ENCODE assay signal across 12 cellular contexts in genomic region chr4:145720656-145721055, GRCh38. TPM values are rescaled to one million over a fixed set of nuclear protein-coding genes. Genes with fewer than 3 reads are reported as not detected.
DNase-seq lines count a peak whose midpoint lies in the region; ATAC-seq and TF ChIP-seq lines count a peak whose summit lies in the region.
"Had no signal": no experiment of that assay in that cellular context is flagged by ENCODE, and none has a peak within 500 bp of the region (broad histone marks: within the 10 kb centered on the region; RNA-seq: fewer than 3 reads in every experiment).

No MANE protein-coding gene starts in this region.

- in situ Hi-C loops in gastrocnemius medialis (cut with MboI; ENCODE audit: low sequenced_read_pairs in 4 of 4), result no loop called here

- no peak overlapping the region for H3K4me3 ChIP-seq in gastrocnemius medialis
- H3K4me3 ChIP-seq: Peyer's patch had no signal

- H3K9me3 Mint-ChIP-seq in activated CD4-positive, alpha-beta memory T cell treated with anti-CD3 and anti-CD28 coated beads for 36 hours, result no peaks in the 10 kb centered on the region
- no peaks in the 10 kb centered on the region for H3K9me3 Mint-ChIP-seq in activated CD4-positive, alpha-beta memory T cell treated with anti-CD3 and anti-CD28 coated beads, Interleukin-2, amount 10 ng/mL, durations not matched to agents 7 days and 5 days
- H3K9me3 Mint-ChIP-seq: natural killer cell treated with Interleukin-12 subunit alpha and Interleukin-12 subunit beta and Interleukin-15 and Interleukin-18, amount 100 ng/mL, for 72 hours had no signal

- peak overlapping the region; percentile 76 for H3K27ac Mint-ChIP-seq in activated CD4-positive, alpha-beta memory T cell treated with anti-CD3 and anti-CD28 coated beads for 36 hours
- H3K27ac Mint-ChIP-seq in activated CD4-positive, alpha-beta memory T cell treated with anti-CD3 and anti-CD28 coated beads, Interleukin-2, amount 10 ng/mL, durations not matched to agents 7 days and 5 days, result no peak overlapping the region
- H3K27ac Mint-ChIP-seq: natural killer cell treated with Interleukin-12 subunit alpha and Interleukin-12 subunit beta and Interleukin-15 and Interleukin-18, amount 100 ng/mL, for 72 hours had no signal

- H3K27me3 ChIP-seq in gastrocnemius medialis, result no peaks in the 10 kb centered on the region
- H3K27me3 ChIP-seq: Peyer's patch had no signal

- intact Hi-C loops in activated CD4-positive, alpha-beta memory T cell treated with anti-CD3 and anti-CD28 coated beads for 36 hours (cut with micrococcal nuclease), result loop anchor here (1.0 kb wide), 2 partner anchors 88 to 109 kb away; no protein-coding TSS in a partner anchor
- intact Hi-C loops in gastrocnemius medialis (cut with DNase I; ENCODE audit: low total_unique reads), result no loop called here

- H3K36me3 Mint-ChIP-seq in activated CD4-positive, alpha-beta memory T cell treated with anti-CD3 and anti-CD28 coated beads for 36 hours, result no peaks in the 10 kb centered on the region
- H3K36me3 Mint-ChIP-seq in activated CD4-positive, alpha-beta memory T cell treated with anti-CD3 and anti-CD28 coated beads, Interleukin-2, amount 10 ng/mL, durations not matched to agents 7 days and 5 days (ENCODE audit: low read depth), result no peaks in the 10 kb centered on the region
- H3K36me3 Mint-ChIP-seq: natural killer cell treated with Interleukin-12 subunit alpha and Interleukin-12 subunit beta and Interleukin-15 and Interleukin-18, amount 100 ng/mL, for 72 hours had no signal

- CTCF ChIA-PET in activated CD4-positive, alpha-beta memory T cell treated with anti-CD3 and anti-CD28 coated beads for 36 hours (lab: Charles Lee), result no interaction called here
- CTCF ChIA-PET in activated CD4-positive, alpha-beta memory T cell treated with anti-CD3 and anti-CD28 coated beads, Interleukin-2, amount 10 ng/mL, durations not matched to agents 7 days and 5 days (lab: Charles Lee), result interaction anchor here (0.6 kb wide), 1 partner anchor 225 kb away, joined by 4 read pairs; no protein-coding TSS in a partner anchor

- TF ChIP-seq CTCF in gastrocnemius medialis (IDR thresholded peaks at IDR 0.05 in 4 of 5, conservative IDR thresholded peaks at IDR 0.05 in 1 of 5), result no peak

- H3K4me3 Mint-ChIP-seq in activated CD4-positive, alpha-beta memory T cell treated with anti-CD3 and anti-CD28 coated beads for 36 hours, result no peak overlapping the region
- no peak overlapping the region for H3K4me3 Mint-ChIP-seq in activated CD4-positive, alpha-beta memory T cell treated with anti-CD3 and anti-CD28 coated beads, Interleukin-2, amount 10 ng/mL, durations not matched to agents 7 days and 5 days
- H3K4me3 Mint-ChIP-seq: natural killer cell treated with Interleukin-12 subunit alpha and Interleukin-12 subunit beta and Interleukin-15 and Interleukin-18, amount 100 ng/mL, for 72 hours had no signal

- TF ChIP-seq POLR2A in gastrocnemius medialis (IDR thresholded peaks at IDR 0.05), result no peak

- peaks cover 21% of the 10 kb centered on the region for H3K4me1 Mint-ChIP-seq in activated CD4-positive, alpha-beta memory T cell treated with anti-CD3 and anti-CD28 coated beads for 36 hours (ENCODE audit: low read depth)
- peaks cover 14% of the 10 kb centered on the region for H3K4me1 Mint-ChIP-seq in activated CD4-positive, alpha-beta memory T cell treated with anti-CD3 and anti-CD28 coated beads, Interleukin-2, amount 10 ng/mL, durations not matched to agents 7 days and 5 days

- peak overlapping the region; percentile 70 to 91 (median 78) for H3K27ac ChIP-seq in gastrocnemius medialis
- H3K27ac ChIP-seq: KMS-11, Peyer's patch had no signal

- ATAC-seq in HG02588 (IDR thresholded peaks at IDR 0.05; ENCODE audit: unreplicated experiment) (peak; percentile 36), HG03439 (IDR thresholded peaks at IDR 0.05; ENCODE audit: unreplicated experiment) (peak; percentile 18), gastrocnemius medialis (no peak)
- ATAC-seq: natural killer cell treated with Interleukin-12 subunit alpha and Interleukin-12 subunit beta and Interleukin-15 and Interleukin-18, amount 100 ng/mL, for 72 hours had no signal

- POLR2A ChIA-PET in activated CD4-positive, alpha-beta memory T cell treated with anti-CD3 and anti-CD28 coated beads for 36 hours (lab: Charles Lee), result interaction anchor here (1.0 kb wide), 1 partner anchor 102 kb away, joined by 3 read pairs; the partner anchor contains the start of gene MMAA
- POLR2A ChIA-PET in activated CD4-positive, alpha-beta memory T cell treated with anti-CD3 and anti-CD28 coated beads, Interleukin-2, amount 10 ng/mL, durations not matched to agents 7 days and 5 days (lab: Charles Lee), result interaction anchor here (1.5 kb wide), 1 partner anchor 218 kb away, joined by 4 read pairs; the partner anchor contains the start of gene ZNF827

- H3K4me1 ChIP-seq in gastrocnemius medialis, result peaks cover 8 to 46% of the 10 kb centered on the region in 2 donors
- H3K4me1 ChIP-seq: Peyer's patch had no signal

- DNase-seq in activated CD4-positive, alpha-beta memory T cell treated with anti-CD3 and anti-CD28 coated beads for 36 hours, result peak; percentile 48
- no peak for DNase-seq in activated CD4-positive, alpha-beta memory T cell treated with anti-CD3 and anti-CD28 coated beads, Interleukin-2, amount 10 ng/mL, durations not matched to agents 7 days and 5 days
- no peak for DNase-seq in gastrocnemius medialis
- DNase-seq in cerebellar nuclear complex (lab: John Stamatoyannopoulos, UW), result no peak
- no peak for DNase-seq in D341Med (ENCODE audit: low spot score)
- no peak for DNase-seq in GM03348 (ENCODE audit: low spot score)
- DNase-seq: NCI-H2227 treated with DMSO at 0.1 percent for 48 hours, Peyer's patch had no signal

- peaks cover 15% of the 10 kb centered on the region for H3K27me3 Mint-ChIP-seq in activated CD4-positive, alpha-beta memory T cell treated with anti-CD3 and anti-CD28 coated beads for 36 hours
- H3K27me3 Mint-ChIP-seq in activated CD4-positive, alpha-beta memory T cell treated with anti-CD3 and anti-CD28 coated beads, Interleukin-2, amount 10 ng/mL, durations not matched to agents 7 days and 5 days, result peaks cover 8% of the 10 kb centered on the region

- H3K36me3 ChIP-seq in gastrocnemius medialis, result no peaks in the 10 kb centered on the region
- H3K36me3 ChIP-seq: Peyer's patch had no signal

- no peaks in the 10 kb centered on the region for H3K9me3 ChIP-seq in gastrocnemius medialis
- H3K9me3 ChIP-seq: Peyer's patch had no signal

RNA-seq across cellular contexts. Expression of gene C4orf51, which starts 40.7 kb away (rescaled TPM):
- total RNA-seq in activated CD4-positive, alpha-beta memory T cell treated with anti-CD3 and anti-CD28 coated beads for 36 hours, result not detected
- total RNA-seq in activated CD4-positive, alpha-beta memory T cell treated with anti-CD3 and anti-CD28 coated beads, Interleukin-2, amount 10 ng/mL, durations not matched to agents 7 days and 5 days, result not detected
- not detected for total RNA-seq in gastrocnemius medialis
- total RNA-seq: natural killer cell treated with Interleukin-12 subunit alpha and Interleukin-12 subunit beta and Interleukin-15 and Interleukin-18, amount 100 ng/mL, for 72 hours; Peyer's patch had no signal

Comparison
In these comparisons a context has a peak if more than half of its experiments do, and no peak if none do; other contexts are left out.
1. ATAC-seq: peak in HG02588 (single experiment) and HG03439 (single experiment); none in gastrocnemius medialis (0 of 2).